8 cellular contexts compared by ENCODE assay signal in the genomic region with DNA sequence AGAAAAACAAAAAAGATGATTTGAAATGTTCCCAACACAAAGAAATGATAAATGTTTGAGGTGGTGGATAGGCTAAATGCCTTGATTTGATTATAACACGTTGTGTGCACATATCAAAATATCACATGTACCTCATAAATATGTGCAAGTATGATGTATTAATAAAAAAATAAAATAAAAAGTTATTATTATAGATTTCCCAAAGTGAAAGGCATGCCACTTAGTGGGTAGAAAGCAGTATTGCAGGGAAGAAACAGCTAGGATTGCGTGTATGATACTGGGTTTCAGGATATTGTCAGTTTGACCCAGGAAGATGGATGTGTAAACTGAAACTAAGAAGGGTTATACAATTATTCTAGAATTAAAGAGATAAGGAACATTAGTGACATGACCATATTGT. TPM values are rescaled to one million over a fixed set of nuclear protein-coding genes. Genes with fewer than 3 reads are reported as not detected.
A peak's percentile ranks its signal among the peaks of the same experiment; 100 is the strongest.
DNase-seq lines count a peak whose midpoint lies in the region; ATAC-seq and TF ChIP-seq lines count a peak whose summit lies in the region.

No MANE protein-coding gene starts in this region.

- DNase-seq in DMS53 (lab: John Stamatoyannopoulos, UW): peak; percentile 30
- no peak for DNase-seq in mammary epithelial cell
- DNase-seq in myocyte (ENCODE audit: low read depth): peak; percentile 39
- no peak for DNase-seq in posterior vena cava (ENCODE audit: low spot score)
- no peak for DNase-seq in NCI-H2107 (lab: John Stamatoyannopoulos, UW)

- H3K79me2 ChIP-seq in KMS-11 (ENCODE audit: insufficient read depth, low read depth) (no peaks in the 10 kb centered on the region; the same call in 1 of the 2 replicates), mammary epithelial cell (ENCODE audit: insufficient read depth, low read length) (peaks cover 8% of the 10 kb centered on the region)

- TF ChIP-seq CTCF in KMS-11 (conservative IDR thresholded peaks at IDR 0.05; ENCODE audit: low read depth, low read length): peak; percentile 30; the same call in 1 of the 2 replicates
- peak; percentile 44 to 58 for TF ChIP-seq CTCF in mammary epithelial cell (conservative IDR thresholded peaks at IDR 0.05 in 1 of 2, IDR thresholded peaks at IDR 0.05 in 1 of 2; ENCODE audit: extremely low read depth in 1 of 2, insufficient read depth in 1 of 2, low read depth in 1 of 2, low read length in 2 of 2)

- CTCF ChIA-PET in mammary epithelial cell (lab: Charles Lee; ENCODE audit: low non-redundant PET): interaction anchor here (0.6 kb wide), 3 partner anchors 12 to 51 kb away, joined by 3 to 4 read pairs (median 3); no protein-coding TSS in a partner anchor

- BruUV-seq in mammary epithelial cell (replicated peaks; lab: Mats Ljungman, UMichigan): no TSS peak

- H3K9ac ChIP-seq in KMS-11 (no peak overlapping the region), mammary epithelial cell (ENCODE audit: insufficient read depth, low read length) (no peak overlapping the region)

- H4K20me1 ChIP-seq in KMS-11 (ENCODE audit: insufficient read depth) (no peaks in the 10 kb centered on the region), mammary epithelial cell (ENCODE audit: insufficient read depth, low read length) (no peaks in the 10 kb centered on the region)

- no peaks in the 10 kb centered on the region for H3K27me3 ChIP-seq in KMS-11 (ENCODE audit: insufficient read depth, low read depth)
- H3K27me3 ChIP-seq in mammary epithelial cell (ENCODE audit: insufficient read depth, low read length): peaks cover 3% of the 10 kb centered on the region

- H2AFZ ChIP-seq in KMS-11 (ENCODE audit: low read depth) (no peak overlapping the region), mammary epithelial cell (ENCODE audit: low read depth, low read length) (no peak overlapping the region)

- H3K4me2 ChIP-seq in KMS-11: no peak overlapping the region
- H3K4me2 ChIP-seq in mammary epithelial cell (ENCODE audit: insufficient read depth, low read depth, low read length): no peak overlapping the region

- in situ Hi-C loops in mammary epithelial cell (cut with MboI; ENCODE audit: low sequenced_read_pairs in 2 of 2): no loop called here

- WGBS in mammary epithelial cell (ENCODE audit: low coverage, missing lambda C conversion rate): 71% methylated on average over 2 of the region's 2 CpGs

- no peak overlapping the region for H3K27ac ChIP-seq in KMS-11
- no peak overlapping the region for H3K27ac ChIP-seq in mammary epithelial cell (ENCODE audit: insufficient read depth, low read depth, low read length)

- no peak for ATAC-seq in GM19395 (IDR thresholded peaks at IDR 0.05; ENCODE audit: unreplicated experiment)
- ATAC-seq in HG03159 (IDR thresholded peaks at IDR 0.05; ENCODE audit: unreplicated experiment): no peak

- no peak overlapping the region for H3K4me3 ChIP-seq in KMS-11 (IDR thresholded peaks at IDR 0.05; ENCODE audit: insufficient read depth, low read depth, low read length)
- H3K4me3 ChIP-seq in mammary epithelial cell (replicated peaks in 1 of 3; ENCODE audit: insufficient read depth in 1 of 3, low read depth in 2 of 3, low read length in 3 of 3): no peak overlapping the region

- H3K4me1 ChIP-seq in KMS-11 (ENCODE audit: low read depth, poor library complexity, severe bottlenecking) (peaks cover 11% of the 10 kb centered on the region), mammary epithelial cell (ENCODE audit: insufficient read depth, low read length) (peaks cover 8% of the 10 kb centered on the region)

- intact Hi-C loops in mammary epithelial cell (cut with micrococcal nuclease): loop anchor here (5.0 kb wide), 2 partner anchors 78 to 243 kb away; partner anchors contain the start of gene FSD1L
- intact Hi-C loops in posterior vena cava (cut with DNase I): no loop called here

- dilution Hi-C loops in mammary epithelial cell (cut with HindIII; ENCODE audit: low sequenced_read_pairs): no loop called here

- H3K36me3 ChIP-seq in KMS-11 (ENCODE audit: insufficient read depth) (no peaks in the 10 kb centered on the region), mammary epithelial cell (ENCODE audit: insufficient read depth, low read length) (no peaks in the 10 kb centered on the region)

- H3K9me3 ChIP-seq in mammary epithelial cell (replicated peaks; ENCODE audit: insufficient read depth, low read length): no peaks in the 10 kb centered on the region

RNA-seq across cellular contexts. Expression of gene TMEM38B, which starts 3.6 kb away (rescaled TPM):
- total RNA-seq in mammary epithelial cell (10 to 100 TPM; 10.5 to 16.8 TPM), myocyte (132 and 195 TPM in 2 replicates), posterior vena cava (10 to 100 TPM; 11.3 to 16.9 TPM)
- 9.7 TPM for polyA plus RNA-seq in mammary epithelial cell
- polyA minus RNA-seq in mammary epithelial cell: 10.1 TPM
- 26.3 TPM for polyA plus RNA-seq in myocyte (2012)

RNA-seq across cellular contexts. Expression of gene TAL2, which starts 28.5 kb away (rescaled TPM):
- total RNA-seq in mammary epithelial cell (not detected), myocyte (2.6 and 10.1 TPM in 2 replicates), posterior vena cava (not detected)
- polyA plus RNA-seq in mammary epithelial cell: 0.10 TPM
- not detected for polyA minus RNA-seq in mammary epithelial cell
- 1.1 TPM for polyA plus RNA-seq in myocyte (2012)

Comparison
In these comparisons a context has a peak if more than half of its experiments do, and no peak if none do; other contexts are left out.
1. DNase-seq: peak in DMS53 (single experiment) and myocyte (single experiment); none in mammary epithelial cell (single experiment), posterior vena cava (single experiment) and NCI-H2107 (single experiment).